Comparison of ENCODE assay signal across 1 cellular context in the genomic region with DNA sequence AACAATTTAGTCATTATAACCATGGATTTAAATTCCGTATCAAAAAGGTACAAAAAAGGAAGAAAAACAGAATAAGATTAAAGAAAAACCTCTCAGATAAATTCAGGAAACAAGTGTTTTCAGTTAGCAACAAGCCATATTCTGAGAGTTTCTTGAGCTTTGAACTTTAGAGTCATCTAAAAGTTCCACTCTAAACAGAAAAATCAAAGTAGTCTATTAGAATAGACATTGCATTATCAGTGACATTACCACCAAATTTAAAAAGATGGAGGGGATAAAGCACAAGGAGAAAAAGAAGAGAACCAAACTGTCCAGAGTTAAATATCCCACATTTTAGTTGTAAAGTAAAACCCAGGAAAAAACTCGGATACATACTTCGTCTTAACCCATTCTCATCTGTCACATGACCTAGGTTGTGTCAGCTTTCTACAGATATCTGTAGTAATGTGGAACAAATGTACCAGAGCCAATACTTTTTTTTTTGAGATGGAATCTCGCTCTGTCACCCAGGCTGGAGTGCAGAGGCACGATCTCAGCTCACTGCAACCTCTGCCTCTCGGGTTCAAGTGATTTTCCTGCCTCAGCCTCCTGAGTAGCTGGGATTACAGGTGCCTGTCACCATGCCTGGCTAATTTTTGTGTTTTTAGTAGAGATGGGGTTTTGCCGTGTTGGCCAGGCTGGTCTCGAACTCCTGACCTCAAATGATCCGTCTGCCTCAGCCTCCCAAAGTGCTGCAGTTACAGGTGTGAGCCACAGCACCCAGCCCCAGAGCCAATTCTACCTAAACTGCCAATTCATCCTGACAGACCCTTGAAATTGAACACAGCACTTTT.
TF ChIP-seq lines count a peak whose summit lies in the region.

No MANE protein-coding gene starts in this region.

TF ChIP-seq in HepG2, 621 proteins besides CTCF, POLR2A, EP300 and RAD21:
- TF ChIP-seq HDAC1 (CRISPR knock-in tag; IDR thresholded peaks at IDR 0.05) (0 out of 2 replicates have a peak, but pooled peaks have one; percentile 31), ZMYM2 (CRISPR knock-in tag; IDR thresholded peaks at IDR 0.05) (peak; percentile 35; the same call in 1 of the 2 replicates), ZNF460 (CRISPR knock-in tag; IDR thresholded peaks at IDR 0.05; ENCODE audit: borderline replicate concordance) (0 out of 2 replicates have a peak, but pooled peaks have one; percentile 25), ZFP82 (CRISPR knock-in tag; IDR thresholded peaks at IDR 0.05; ENCODE audit: borderline replicate concordance) (peak; percentile 62; the same call in 1 of the 2 replicates), ZNF652 (CRISPR knock-in tag; IDR thresholded peaks at IDR 0.05; ENCODE audit: borderline replicate concordance, low read depth) (peak; percentile 52; the same call in 1 of the 2 replicates)
- TF ChIP-seq, protein P1, sequence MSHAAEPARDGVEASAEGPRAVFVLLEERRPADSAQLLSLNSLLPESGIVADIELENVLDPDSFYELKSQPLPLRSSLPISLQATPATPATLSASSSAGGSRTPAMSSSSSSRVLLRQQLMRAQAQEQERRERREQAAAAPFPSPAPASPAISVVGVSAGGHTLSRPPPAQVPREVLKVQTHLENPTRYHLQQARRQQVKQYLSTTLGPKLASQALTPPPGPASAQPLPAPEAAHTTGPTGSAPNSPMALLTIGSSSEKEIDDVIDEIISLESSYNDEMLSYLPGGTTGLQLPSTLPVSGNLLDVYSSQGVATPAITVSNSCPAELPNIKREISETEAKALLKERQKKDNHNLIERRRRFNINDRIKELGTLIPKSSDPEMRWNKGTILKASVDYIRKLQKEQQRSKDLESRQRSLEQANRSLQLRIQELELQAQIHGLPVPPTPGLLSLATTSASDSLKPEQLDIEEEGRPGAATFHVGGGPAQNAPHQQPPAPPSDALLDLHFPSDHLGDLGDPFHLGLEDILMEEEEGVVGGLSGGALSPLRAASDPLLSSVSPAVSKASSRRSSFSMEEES (CRISPR knock-in tag; IDR thresholded peaks at IDR 0.05), result 0 out of 2 replicates have a peak, but pooled peaks have one; percentile 44
- TF ChIP-seq, protein P2, sequence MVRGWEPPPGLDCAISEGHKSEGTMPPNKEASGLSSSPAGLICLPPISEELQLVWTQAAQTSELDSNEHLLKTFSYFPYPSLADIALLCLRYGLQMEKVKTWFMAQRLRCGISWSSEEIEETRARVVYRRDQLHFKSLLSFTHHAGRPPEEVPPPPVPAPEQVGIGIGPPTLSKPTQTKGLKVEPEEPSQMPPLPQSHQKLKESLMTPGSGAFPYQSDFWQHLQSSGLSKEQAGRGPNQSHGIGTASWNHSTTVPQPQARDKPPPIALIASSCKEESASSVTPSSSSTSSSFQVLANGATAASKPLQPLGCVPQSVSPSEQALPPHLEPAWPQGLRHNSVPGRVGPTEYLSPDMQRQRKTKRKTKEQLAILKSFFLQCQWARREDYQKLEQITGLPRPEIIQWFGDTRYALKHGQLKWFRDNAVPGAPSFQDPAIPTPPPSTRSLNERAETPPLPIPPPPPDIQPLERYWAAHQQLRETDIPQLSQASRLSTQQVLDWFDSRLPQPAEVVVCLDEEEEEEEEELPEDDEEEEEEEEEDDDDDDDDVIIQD (CRISPR knock-in tag; IDR thresholded peaks at IDR 0.05; ENCODE audit: low read depth), result 0 out of 2 replicates have a peak, but pooled peaks have one; percentile 41
- TF ChIP-seq, protein P3, sequence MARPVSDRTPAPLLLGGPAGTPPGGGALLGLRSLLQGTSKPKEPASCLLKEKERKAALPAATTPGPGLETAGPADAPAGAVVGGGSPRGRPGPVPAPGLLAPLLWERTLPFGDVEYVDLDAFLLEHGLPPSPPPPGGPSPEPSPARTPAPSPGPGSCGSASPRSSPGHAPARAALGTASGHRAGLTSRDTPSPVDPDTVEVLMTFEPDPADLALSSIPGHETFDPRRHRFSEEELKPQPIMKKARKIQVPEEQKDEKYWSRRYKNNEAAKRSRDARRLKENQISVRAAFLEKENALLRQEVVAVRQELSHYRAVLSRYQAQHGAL (CRISPR knock-in tag; IDR thresholded peaks at IDR 0.05; ENCODE audit: not compliant biosample characterization), result peak; percentile 71
TF ChIP-seq in HepG2: peak in this region for 8; not testable (repeated sequence) for 613.
